Comparison of ENCODE assay signal across 11 cellular contexts in genomic region chr7:131056007-131056406, GRCh38.
A peak's percentile ranks its signal among the peaks of the same experiment; 100 is the strongest.
DNase-seq lines count a peak whose midpoint lies in the region; ATAC-seq and TF ChIP-seq lines count a peak whose summit lies in the region.
"Had no signal": no experiment of that assay in that cellular context is flagged by ENCODE, and none has a peak within 500 bp of the region (broad histone marks: within the 10 kb centered on the region; RNA-seq: fewer than 3 reads in every experiment).

No MANE protein-coding gene starts in this region.

- CTCF ChIA-PET in T-cell (lab: Charles Lee), result interaction anchor here (1.1 to 1.4 kb wide), 2 partner anchors 14 to 159 kb away, joined by 3 to 6 read pairs; no protein-coding TSS in a partner anchor

- H3K4me3 Mint-ChIP-seq in activated T-cell treated with anti-CD3 and anti-CD28 coated beads, Interleukin-2, amount 50 U/mL, for 24 hours, result no peak overlapping the region
- H3K4me3 Mint-ChIP-seq in T-cell, result peak overlapping the region; percentile 53 to 80 (median 60)

- H3K4me3 ChIP-seq in stomach smooth muscle (ENCODE audit: low read length in 2 of 2), result peak overlapping the region in 1 of 2 donors; percentile 16

- TF ChIP-seq CTCF in foreskin keratinocyte (conservative IDR thresholded peaks at IDR 0.05), result peak; percentile 10

- H3K27me3 ChIP-seq in foreskin keratinocyte, result no peaks in the 10 kb centered on the region
- no peaks in the 10 kb centered on the region for H3K27me3 ChIP-seq in stomach smooth muscle (ENCODE audit: control insufficient read depth in 1 of 2, insufficient read depth in 2 of 2, low read length in 2 of 2)

- POLR2A ChIA-PET in T-cell (lab: Charles Lee), result interaction anchor here (0.5 to 2.1 kb wide), 6 partner anchors 10 to 50 kb away, joined by 3 to 20 read pairs (median 12); no protein-coding TSS in a partner anchor

- peaks cover 4% of the 10 kb centered on the region for H3K9me3 Mint-ChIP-seq in activated T-cell treated with anti-CD3 and anti-CD28 coated beads, Interleukin-2, amount 50 U/mL, for 24 hours
- H3K9me3 Mint-ChIP-seq in T-cell, result no peaks in the 10 kb centered on the region

- no peak overlapping the region for H3K27ac ChIP-seq in foreskin keratinocyte
- peak overlapping the region; percentile 24 for H3K27ac ChIP-seq in stomach smooth muscle (ENCODE audit: low read length)
- H3K27ac ChIP-seq: WERI-Rb-1 had no signal

- H3K9me3 ChIP-seq in stomach smooth muscle (ENCODE audit: control insufficient read depth in 2 of 2, low read length in 2 of 2), result no peaks in the 10 kb centered on the region

- no peaks in the 10 kb centered on the region for H3K36me3 ChIP-seq in stomach smooth muscle (ENCODE audit: control insufficient read depth in 2 of 2, insufficient read depth in 2 of 2, low read length in 2 of 2)
- H3K36me3 ChIP-seq: WERI-Rb-1 had no signal

- peaks cover 40% of the 10 kb centered on the region for H3K36me3 Mint-ChIP-seq in activated T-cell treated with anti-CD3 and anti-CD28 coated beads, Interleukin-2, amount 50 U/mL, for 24 hours (ENCODE audit: low read depth)
- H3K36me3 Mint-ChIP-seq in T-cell, result peaks cover 32% of the 10 kb centered on the region

- H3K27ac Mint-ChIP-seq in activated T-cell treated with anti-CD3 and anti-CD28 coated beads, Interleukin-2, amount 50 U/mL, for 24 hours, result peak overlapping the region; percentile 97
- H3K27ac Mint-ChIP-seq in T-cell, result peak overlapping the region; percentile 93 to 99

- H3K9ac ChIP-seq in stomach smooth muscle (ENCODE audit: low read length in 2 of 2), result no peak overlapping the region

- DNase-seq in activated T-cell treated with anti-CD3 and anti-CD28 coated beads, Interleukin-2, amount 50 U/mL, for 24 hours, result no peak
- no peak for DNase-seq in activated T-cell treated with anti-CD3 and anti-CD28 coated beads, Interleukin-2, amount 50 U/mL, for 1 hour
- DNase-seq in T-cell, result no peak
- no peak for DNase-seq in foreskin keratinocyte
- DNase-seq in DMS153 treated with DMSO at 0.1 percent for 48 hours (lab: John Stamatoyannopoulos, UW; ENCODE audit: unreplicated experiment), result no peak
- DNase-seq in NCI-H2107 (lab: John Stamatoyannopoulos, UW), result no peak
- DNase-seq: NCI-H1417, SHP77 treated with DMSO at 0.1 percent for 48 hours, WERI-Rb-1 had no signal

- no peaks in the 10 kb centered on the region for H3K4me1 ChIP-seq in foreskin keratinocyte
- peaks cover 21% of the 10 kb centered on the region for H3K4me1 ChIP-seq in stomach smooth muscle (ENCODE audit: control insufficient read depth, insufficient read depth, low read length)

- peaks cover 70% of the 10 kb centered on the region for H3K4me1 Mint-ChIP-seq in activated T-cell treated with anti-CD3 and anti-CD28 coated beads, Interleukin-2, amount 50 U/mL, for 24 hours (ENCODE audit: low read depth)
- H3K4me1 Mint-ChIP-seq in T-cell, result peaks cover 72 to 77% (median 76%) of the 10 kb centered on the region in 3 donors

- no peaks in the 10 kb centered on the region for H3K27me3 Mint-ChIP-seq in activated T-cell treated with anti-CD3 and anti-CD28 coated beads, Interleukin-2, amount 50 U/mL, for 24 hours
- H3K27me3 Mint-ChIP-seq in T-cell, result no peaks in the 10 kb centered on the region

- ATAC-seq in T-cell (replicated peaks in 1 of 4), result no peak
- no peak for ATAC-seq in foreskin keratinocyte
- ATAC-seq in GM21528 (IDR thresholded peaks at IDR 0.05; ENCODE audit: low FRiP score, unreplicated experiment), result no peak
